In genomic region chr10:129771024-129771423, GRCh38 we compare ENCODE assay signal across 18 cellular contexts.
"Had no signal": no experiment of that assay in that cellular context is flagged by ENCODE, and none has a peak within 500 bp of the region (broad histone marks: within the 10 kb centered on the region; RNA-seq: fewer than 3 reads in every experiment).

No MANE protein-coding gene starts in this region.

- H3K4me1 Mint-ChIP-seq: activated naive CD4-positive, alpha-beta T cell treated with anti-CD3 and anti-CD28 coated beads, Interleukin-2, amount 50 U/mL, for 24 hours; activated T-helper 17 cell treated with anti-CD3 and anti-CD28 coated beads, Interleukin-2, amount 50 U/mL, for 72 hours; central memory CD8-positive, alpha-beta T cell; naive thymus-derived CD8-positive, alpha-beta T cell had no signal

- H3K27ac ChIP-seq: body of pancreas, esophagus muscularis mucosa, ovary, transverse colon had no signal

- H3K27me3 ChIP-seq: body of pancreas, esophagus muscularis mucosa, ovary, transverse colon had no signal

- H3K9me3 ChIP-seq: body of pancreas, esophagus muscularis mucosa, mucosa of descending colon, ovary, transverse colon had no signal

- H3K27me3 Mint-ChIP-seq: activated CD4-positive, alpha-beta memory T cell treated with anti-CD3 and anti-CD28 coated beads for 36 hours; activated naive CD4-positive, alpha-beta T cell treated with anti-CD3 and anti-CD28 coated beads, Interleukin-2, amount 50 U/mL, for 24 hours; activated T-helper 17 cell treated with anti-CD3 and anti-CD28 coated beads, Interleukin-2, amount 50 U/mL, for 72 hours; central memory CD8-positive, alpha-beta T cell; naive thymus-derived CD8-positive, alpha-beta T cell had no signal

- H3K4me1 ChIP-seq: body of pancreas, esophagus muscularis mucosa, transverse colon had no signal

- H3K36me3 ChIP-seq: ovary, transverse colon had no signal

- H3K4me3 ChIP-seq: body of pancreas, esophagus muscularis mucosa, mucosa of descending colon, ovary, transverse colon had no signal

- ATAC-seq: activated T-helper 17 cell treated with anti-CD3 and anti-CD28 coated beads, Interleukin-2, amount 50 U/mL, for 72 hours; body of pancreas; left colon; mucosa of descending colon; naive thymus-derived CD8-positive, alpha-beta T cell had no signal

- H3K4me3 Mint-ChIP-seq: activated CD4-positive, alpha-beta memory T cell treated with anti-CD3 and anti-CD28 coated beads for 36 hours; activated naive CD4-positive, alpha-beta T cell treated with anti-CD3 and anti-CD28 coated beads, Interleukin-2, amount 50 U/mL, for 24 hours; activated T-helper 17 cell treated with anti-CD3 and anti-CD28 coated beads, Interleukin-2, amount 50 U/mL, for 72 hours; central memory CD8-positive, alpha-beta T cell; naive thymus-derived CD8-positive, alpha-beta T cell had no signal

- H3K9me3 Mint-ChIP-seq: activated naive CD4-positive, alpha-beta T cell treated with anti-CD3 and anti-CD28 coated beads, Interleukin-2, amount 50 U/mL, for 24 hours; activated T-helper 17 cell treated with anti-CD3 and anti-CD28 coated beads, Interleukin-2, amount 50 U/mL, for 72 hours; central memory CD8-positive, alpha-beta T cell had no signal

- DNase-seq: activated CD4-positive, alpha-beta memory T cell treated with anti-CD3 and anti-CD28 coated beads for 36 hours; activated CD4-positive, CD25-positive, alpha-beta regulatory T cell treated with anti-CD3 and anti-CD28 coated beads, Interleukin-2, amount 50 U/mL, for 72 hours; amniotic stem cell; dermis blood vessel endothelial cell; hypothalamus; left colon; mammary epithelial cell; mucosa of descending colon; naive thymus-derived CD8-positive, alpha-beta T cell; ovary; stimulated activated CD4-positive, alpha-beta T cell treated with anti-CD3 and anti-CD28 coated beads, Interleukin-4, amount 100 ng/mL, for 4 hours; T-helper 2 cell had no signal

- H3K27ac Mint-ChIP-seq: activated CD4-positive, alpha-beta memory T cell treated with anti-CD3 and anti-CD28 coated beads for 36 hours; activated naive CD4-positive, alpha-beta T cell treated with anti-CD3 and anti-CD28 coated beads, Interleukin-2, amount 50 U/mL, for 24 hours; activated T-helper 17 cell treated with anti-CD3 and anti-CD28 coated beads, Interleukin-2, amount 50 U/mL, for 72 hours; naive thymus-derived CD8-positive, alpha-beta T cell had no signal
